In genomic region chr5:141180313-141180712, GRCh38 we compare ENCODE assay signal across 25 cellular contexts. TPM values are rescaled to one million over a fixed set of nuclear protein-coding genes. Genes with fewer than 3 reads are reported as not detected.
DNase-seq lines count a peak whose midpoint lies in the region; ATAC-seq, FAIRE-seq and TF ChIP-seq lines count a peak whose summit lies in the region.
"Had no signal": no experiment of that assay in that cellular context is flagged by ENCODE, and none has a peak within 500 bp of the region (broad histone marks: within the 10 kb centered on the region; RNA-seq: fewer than 3 reads in every experiment).

No MANE protein-coding gene starts in this region.

- H3K27ac ChIP-seq in HepG2 (ENCODE audit: extremely low read length, insufficient read depth, low read length): no peak overlapping the region
- no peak overlapping the region for H3K27ac ChIP-seq in right lobe of liver
- H3K27ac ChIP-seq in kidney (ENCODE audit: low read depth in 2 of 2, low read length in 2 of 2): no peak overlapping the region
- H3K27ac ChIP-seq: 22Rv1; BLaER1 treated with 17β-estradiol and CSF1 and Interleukin-3, amounts not matched to agents 10 nM and 100 nM; GM23248 had no signal

- POLR2A ChIA-PET in HepG2 (lab: Yijun Ruan, JAX): no interaction called here

- in situ Hi-C loops in HepG2 (cut with HindIII; ENCODE audit: extremely low pct_ligation_motif_present, low pct_unique_long_range_greater_than_20kb): no loop called here

- FAIRE-seq in HepG2 (lab: Jason Lieb, UNC) (no peak), kidney (lab: Jason Lieb, UNC) (peak; percentile 3)
- FAIRE-seq: A204.1, D721Med, GM12878, GM19239, H1 had no signal

- H2AFZ ChIP-seq in HepG2 (ENCODE audit: low read length): no peak overlapping the region
- H2AFZ ChIP-seq: GM23248 had no signal

- H3K4me3 ChIP-seq in HepG2 (replicated peaks in 1 of 3; ENCODE audit: insufficient read depth in 1 of 3, low read depth in 2 of 3, low read length in 3 of 3) (no peak overlapping the region), right lobe of liver (no peak overlapping the region), kidney (ENCODE audit: low read length in 2 of 2) (no peak overlapping the region)
- H3K4me3 ChIP-seq: BLaER1 treated with 17β-estradiol and CSF1 and Interleukin-3, amounts not matched to agents 10 nM and 100 nM; GM12878; GM23248 had no signal

- H3K4me1 ChIP-seq in HepG2 (ENCODE audit: insufficient read depth, low read length): no peaks in the 10 kb centered on the region; the same call in 1 of the 2 replicates
- H3K4me1 ChIP-seq in right lobe of liver: no peaks in the 10 kb centered on the region
- no peaks in the 10 kb centered on the region for H3K4me1 ChIP-seq in kidney (ENCODE audit: control insufficient read depth in 1 of 2, insufficient read depth in 1 of 2, low read depth in 1 of 2, low read length in 2 of 2)
- H3K4me1 ChIP-seq: BE2C; BLaER1 treated with 17β-estradiol and CSF1 and Interleukin-3, amounts not matched to agents 10 nM and 100 nM had no signal

- no peaks in the 10 kb centered on the region for H4K20me1 ChIP-seq in HepG2 (ENCODE audit: insufficient read depth, low read length)
- H4K20me1 ChIP-seq: BLaER1 treated with 17β-estradiol and CSF1 and Interleukin-3, amounts not matched to agents 10 nM and 100 nM had no signal

- WGBS in HepG2 (ENCODE audit: low lambda C conversion rate): 17% methylated on average over 1 of the region's 1 CpG
- no CpG with 5 or more reads among the region's 1 CpG for WGBS in right lobe of liver (ENCODE audit: insufficient coverage, low coverage, low lambda C conversion rate, missing lambda C conversion rate)

- intact Hi-C loops in HepG2 (cut with micrococcal nuclease; ENCODE audit: unreplicated experiment): no loop called here
- intact Hi-C loops in right lobe of liver (cut with DNase I): no loop called here
- intact Hi-C loops in kidney (cut with DNase I): no loop called here

- no TSS peak for BruUV-seq in HepG2 (replicated peaks; lab: Mats Ljungman, UMichigan)

- no peaks in the 10 kb centered on the region for H3K79me2 ChIP-seq in HepG2 (ENCODE audit: insufficient read depth, low read length)

- TF ChIP-seq POLR2A in HepG2 (IDR thresholded peaks at IDR 0.05; ENCODE audit: insufficient read depth in 1 of 2, low read depth in 2 of 2, low read length in 2 of 2): no peak
- no peak for TF ChIP-seq POLR2A in right lobe of liver (IDR thresholded peaks at IDR 0.05)

- no peak for TF ChIP-seq EP300 in HepG2 (IDR thresholded peaks at IDR 0.05; ENCODE audit: low read depth in 2 of 2, low read length in 2 of 2)
- TF ChIP-seq EP300 in HepG2 (CRISPR knock-in tag; IDR thresholded peaks at IDR 0.05; ENCODE audit: borderline replicate concordance): no peak

- no peaks in the 10 kb centered on the region; a peak in 1 of 5 replicates for H3K27me3 ChIP-seq in HepG2 (ENCODE audit: control insufficient read depth in 1 of 2, insufficient read depth in 2 of 2, low read length in 2 of 2)
- H3K27me3 ChIP-seq in right lobe of liver: peaks cover 0 to 6% of the 10 kb centered on the region in 2 donors
- H3K27me3 ChIP-seq: BE2C; BLaER1 treated with 17β-estradiol and CSF1 and Interleukin-3, amounts not matched to agents 10 nM and 100 nM had no signal

- CTCF ChIA-PET in HepG2 (lab: Yijun Ruan, JAX; ENCODE audit: low intra/inter-chr PET ratio, low total read pairs): no interaction called here

- no peak overlapping the region for H3K4me2 ChIP-seq in HepG2 (ENCODE audit: low read depth, low read length)
- H3K4me2 ChIP-seq: BLaER1 treated with 17β-estradiol and CSF1 and Interleukin-3, amounts not matched to agents 10 nM and 100 nM had no signal

- TF ChIP-seq CTCF in HepG2 (CRISPR knock-in tag; IDR thresholded peaks at IDR 0.05): no peak
- TF ChIP-seq CTCF in right lobe of liver (IDR thresholded peaks at IDR 0.05): no peak
- no peak for TF ChIP-seq CTCF in kidney (IDR thresholded peaks at IDR 0.05; ENCODE audit: borderline replicate concordance, extremely low read depth, insufficient read depth)

- no peak for DNase-seq in HepG2 (ENCODE audit: low spot score)
- DNase-seq in right lobe of liver: no peak
- no peak for DNase-seq in kidney
- DNase-seq in NCI-H2029 treated with DMSO at 0.1 percent for 48 hours (lab: John Stamatoyannopoulos, UW): no peak
- DNase-seq in middle frontal gyrus (ENCODE audit: extremely low spot score, low spot score): no peak
- DNase-seq: ACHN; AML-193; BE2C; CD4-positive, alpha-beta T cell; CD8-positive, alpha-beta memory T cell; DMS 273 treated with DMSO at 0.1 percent for 48 hours; DMS79; EL; GDM1; GM23248; H7; HCEC 1CT had no signal

- no peak for ATAC-seq in HepG2
- ATAC-seq in right lobe of liver: no peak
- ATAC-seq: GM12878 had no signal

- no peak for TF ChIP-seq RAD21 in HepG2 (CRISPR knock-in tag; IDR thresholded peaks at IDR 0.05)

- H3K36me3 ChIP-seq in HepG2 (replicated peaks in 1 of 2; ENCODE audit: control insufficient read depth in 1 of 2, insufficient read depth in 2 of 2, low read length in 2 of 2) (no peaks in the 10 kb centered on the region), right lobe of liver (no peaks in the 10 kb centered on the region), kidney (ENCODE audit: control insufficient read depth in 1 of 2, insufficient read depth in 2 of 2, low read length in 2 of 2) (no peaks in the 10 kb centered on the region)
- H3K36me3 ChIP-seq: BLaER1 treated with 17β-estradiol and CSF1 and Interleukin-3, amounts not matched to agents 10 nM and 100 nM had no signal

- H3K9me3 ChIP-seq in HepG2 (ENCODE audit: low read length) (no peaks in the 10 kb centered on the region), right lobe of liver (no peaks in the 10 kb centered on the region), kidney (ENCODE audit: control insufficient read depth in 1 of 2, low read length in 2 of 2) (peaks cover 25% of the 10 kb centered on the region in 2 donors)
- H3K9me3 ChIP-seq: BE2C had no signal

- no peak overlapping the region for H3K9ac ChIP-seq in HepG2 (ENCODE audit: insufficient read depth, low read depth, low read length)
- no peak overlapping the region for H3K9ac ChIP-seq in kidney (ENCODE audit: low read length in 2 of 2)
- H3K9ac ChIP-seq: BLaER1 treated with 17β-estradiol and CSF1 and Interleukin-3, amounts not matched to agents 10 nM and 100 nM; GM23248 had no signal

RNA-seq across cellular contexts. Expression of gene PCDHB16, which starts 1.9 kb away (rescaled TPM):
- total RNA-seq in HepG2 (2016; rRNA removed; fragmentation: Illumina TruSeq; extraction: Trizol) (0.41 and 0.60 TPM in 2 replicates), right lobe of liver (under 1 TPM; 0.17 to 0.51 (median 0.34) TPM), kidney (5.1 TPM)
- 0.09 and 0.10 TPM in 2 replicates for total RNA-seq in HepG2 (2016; cell fraction: cytosol; rRNA removed; fragmentation: Illumina TruSeq; extraction: Trizol; ENCODE audit: low read depth)
- total RNA-seq in HepG2 (2016; cell fraction: insoluble cytoplasmic fraction; rRNA removed; fragmentation: Illumina TruSeq; extraction: Trizol): 0.19 and 0.76 TPM in 2 replicates
- total RNA-seq in HepG2 (2016; cell fraction: membrane; rRNA removed; fragmentation: Illumina TruSeq; extraction: Trizol): 0.10 and 0.15 TPM in 2 replicates
- total RNA-seq in HepG2 (2016; cell fraction: nucleus; rRNA removed; fragmentation: Illumina TruSeq; extraction: Trizol): 0.78 and 1.6 TPM in 2 replicates
- polyA plus RNA-seq in HepG2 (2011; rRNA removed) (0.66 and 0.89 TPM in 2 replicates), kidney (ENCODE audit: insufficient read depth, low read depth, low replicate concordance) (0.67 TPM)
- polyA plus RNA-seq in HepG2 (2011; cell fraction: cytosol; rRNA removed): 0.38 and 0.86 TPM in 2 replicates
- 0.82 and 0.92 TPM in 2 replicates for polyA plus RNA-seq in HepG2 (2011; cell fraction: nucleus; rRNA removed)
- 0.76 and 1.1 TPM in 2 replicates for polyA plus RNA-seq in HepG2 (2012)
- 0.02 TPM in 2 replicates for polyA plus RNA-seq in HepG2 (2016; cell fraction: cytosol; fragmentation: Illumina TruSeq; extraction: Trizol; ENCODE audit: low read depth)
- polyA plus RNA-seq in HepG2 (2016; cell fraction: insoluble cytoplasmic fraction; fragmentation: Illumina TruSeq; extraction: Trizol; ENCODE audit: low read depth): 0.25 and 0.43 TPM in 2 replicates
- polyA plus RNA-seq in HepG2 (2016; cell fraction: membrane; fragmentation: Illumina TruSeq; extraction: Trizol; ENCODE audit: low read depth): 0.06 and 0.07 TPM in 2 replicates
- polyA plus RNA-seq in HepG2 (2016; cell fraction: nucleus; fragmentation: Illumina TruSeq; extraction: Trizol; ENCODE audit: insufficient read depth, low read depth): 1.2 and 1.4 TPM in 2 replicates
- polyA minus RNA-seq in HepG2 (2011; rRNA and poly(A)+ RNA removed; ENCODE audit: low replicate concordance): 1.1 TPM in 1 of 2 replicates, not detected in the other
- polyA minus RNA-seq in HepG2 (2011; cell fraction: cytosol; rRNA and poly(A)+ RNA removed): 1.6 and 1.7 TPM in 2 replicates
- 1.3 and 1.4 TPM in 2 replicates for polyA minus RNA-seq in HepG2 (2011; cell fraction: nucleus; rRNA and poly(A)+ RNA removed)
- total RNA-seq: CD4-positive, alpha-beta T cell; CD8-positive, alpha-beta memory T cell; GM12878 had no signal
- polyA plus RNA-seq: CD14-positive monocyte; CD8-positive, alpha-beta memory T cell had no signal

RNA-seq across cellular contexts. Expression of gene PCDHB8, which starts 2.7 kb away (rescaled TPM):
- total RNA-seq in HepG2 (2016; rRNA removed; fragmentation: Illumina TruSeq; extraction: Trizol) (0.34 and 0.82 TPM in 2 replicates), right lobe of liver (under 1 TPM in 4 of 6 experiments, not detected in 2; 0.12 to 0.49 (median 0.19) TPM), kidney (3.7 TPM)
- total RNA-seq in HepG2 (2016; cell fraction: cytosol; rRNA removed; fragmentation: Illumina TruSeq; extraction: Trizol; ENCODE audit: low read depth): not detected in 2 replicates
- total RNA-seq in HepG2 (2016; cell fraction: insoluble cytoplasmic fraction; rRNA removed; fragmentation: Illumina TruSeq; extraction: Trizol): 0.37 and 1.1 TPM in 2 replicates
- total RNA-seq in HepG2 (2016; cell fraction: membrane; rRNA removed; fragmentation: Illumina TruSeq; extraction: Trizol): 0.07 and 0.12 TPM in 2 replicates
- 0.68 and 0.88 TPM in 2 replicates for total RNA-seq in HepG2 (2016; cell fraction: nucleus; rRNA removed; fragmentation: Illumina TruSeq; extraction: Trizol)
- polyA plus RNA-seq in HepG2 (2011; rRNA removed) (0.26 and 0.33 TPM in 2 replicates), kidney (ENCODE audit: insufficient read depth, low read depth, low replicate concordance) (0.56 TPM)
- 0.29 and 0.31 TPM in 2 replicates for polyA plus RNA-seq in HepG2 (2011; cell fraction: cytosol; rRNA removed)
- 0.26 and 0.36 TPM in 2 replicates for polyA plus RNA-seq in HepG2 (2011; cell fraction: nucleus; rRNA removed)
- 0.48 and 1.2 TPM in 2 replicates for polyA plus RNA-seq in HepG2 (2012)
- polyA plus RNA-seq in HepG2 (2016; cell fraction: cytosol; fragmentation: Illumina TruSeq; extraction: Trizol; ENCODE audit: low read depth): 0.05 TPM in 1 of 2 replicates, not detected in the other
- polyA plus RNA-seq in HepG2 (2016; cell fraction: insoluble cytoplasmic fraction; fragmentation: Illumina TruSeq; extraction: Trizol; ENCODE audit: low read depth): 0.30 and 0.32 TPM in 2 replicates
- 0.07 TPM in 1 of 2 replicates, not detected in the other for polyA plus RNA-seq in HepG2 (2016; cell fraction: membrane; fragmentation: Illumina TruSeq; extraction: Trizol; ENCODE audit: low read depth)
- polyA plus RNA-seq in HepG2 (2016; cell fraction: nucleus; fragmentation: Illumina TruSeq; extraction: Trizol; ENCODE audit: insufficient read depth, low read depth): 0.63 and 0.66 TPM in 2 replicates
- polyA minus RNA-seq in HepG2 (2011; rRNA and poly(A)+ RNA removed; ENCODE audit: low replicate concordance): 0.50 TPM in 1 of 2 replicates, not detected in the other
- polyA minus RNA-seq in HepG2 (2011; cell fraction: cytosol; rRNA and poly(A)+ RNA removed): 0.70 and 0.79 TPM in 2 replicates
- 0.26 and 0.62 TPM in 2 replicates for polyA minus RNA-seq in HepG2 (2011; cell fraction: nucleus; rRNA and poly(A)+ RNA removed)
- total RNA-seq: CD4-positive, alpha-beta T cell; CD8-positive, alpha-beta memory T cell; GM12878; H7 had no signal
- polyA plus RNA-seq: CD14-positive monocyte; CD8-positive, alpha-beta memory T cell; GM12878 had no signal

RNA-seq across cellular contexts. Expression of gene PCDHB9, which starts 6.6 kb away (rescaled TPM):
- total RNA-seq in HepG2 (2016; rRNA removed; fragmentation: Illumina TruSeq; extraction: Trizol) (0.18 TPM in 1 of 2 replicates, not detected in the other), right lobe of liver (under 1 TPM in 5 of 6 experiments, not detected in 1; 0.07 to 0.51 (median 0.21) TPM), kidney (2.4 TPM)
- total RNA-seq in HepG2 (2016; cell fraction: cytosol; rRNA removed; fragmentation: Illumina TruSeq; extraction: Trizol; ENCODE audit: low read depth): not detected in 2 replicates
- total RNA-seq in HepG2 (2016; cell fraction: insoluble cytoplasmic fraction; rRNA removed; fragmentation: Illumina TruSeq; extraction: Trizol): 0.04 and 0.35 TPM in 2 replicates
- 0.28 TPM in 1 of 2 replicates, not detected in the other for total RNA-seq in HepG2 (2016; cell fraction: membrane; rRNA removed; fragmentation: Illumina TruSeq; extraction: Trizol)
- 0.71 and 1.2 TPM in 2 replicates for total RNA-seq in HepG2 (2016; cell fraction: nucleus; rRNA removed; fragmentation: Illumina TruSeq; extraction: Trizol)
- polyA plus RNA-seq in HepG2 (2011; rRNA removed) (0.17 and 0.33 TPM in 2 replicates), kidney (ENCODE audit: insufficient read depth, low read depth, low replicate concordance) (0.47 TPM)
- 0.12 and 0.20 TPM in 2 replicates for polyA plus RNA-seq in HepG2 (2011; cell fraction: cytosol; rRNA removed)
- polyA plus RNA-seq in HepG2 (2011; cell fraction: nucleus; rRNA removed): 0.32 and 0.64 TPM in 2 replicates
- 0.24 and 0.58 TPM in 2 replicates for polyA plus RNA-seq in HepG2 (2012)
- polyA plus RNA-seq in HepG2 (2016; cell fraction: cytosol; fragmentation: Illumina TruSeq; extraction: Trizol; ENCODE audit: low read depth): not detected in 2 replicates
- 0.20 TPM in 1 of 2 replicates, not detected in the other for polyA plus RNA-seq in HepG2 (2016; cell fraction: insoluble cytoplasmic fraction; fragmentation: Illumina TruSeq; extraction: Trizol; ENCODE audit: low read depth)
- polyA plus RNA-seq in HepG2 (2016; cell fraction: membrane; fragmentation: Illumina TruSeq; extraction: Trizol; ENCODE audit: low read depth): not detected in 2 replicates
- 0.30 and 0.95 TPM in 2 replicates for polyA plus RNA-seq in HepG2 (2016; cell fraction: nucleus; fragmentation: Illumina TruSeq; extraction: Trizol; ENCODE audit: insufficient read depth, low read depth)
- 0.42 TPM in 1 of 2 replicates, not detected in the other for polyA minus RNA-seq in HepG2 (2011; rRNA and poly(A)+ RNA removed; ENCODE audit: low replicate concordance)
- polyA minus RNA-seq in HepG2 (2011; cell fraction: cytosol; rRNA and poly(A)+ RNA removed): 0.53 TPM in 1 of 2 replicates, not detected in the other
- 0.13 and 0.37 TPM in 2 replicates for polyA minus RNA-seq in HepG2 (2011; cell fraction: nucleus; rRNA and poly(A)+ RNA removed)
- total RNA-seq: CD4-positive, alpha-beta T cell; CD8-positive, alpha-beta memory T cell; H7 had no signal
- polyA plus RNA-seq: CD14-positive monocyte; CD8-positive, alpha-beta memory T cell had no signal

RNA-seq across cellular contexts. Expression of gene PCDHB7, which starts 7.9 kb away (rescaled TPM):
- 0.02 TPM in 1 of 2 replicates, not detected in the other for total RNA-seq in HepG2 (2016; rRNA removed; fragmentation: Illumina TruSeq; extraction: Trizol)
- not detected in 2 replicates for total RNA-seq in HepG2 (2016; cell fraction: cytosol; rRNA removed; fragmentation: Illumina TruSeq; extraction: Trizol; ENCODE audit: low read depth)
- total RNA-seq in HepG2 (2016; cell fraction: insoluble cytoplasmic fraction; rRNA removed; fragmentation: Illumina TruSeq; extraction: Trizol): 0.09 TPM in 1 of 2 replicates, not detected in the other
- total RNA-seq in HepG2 (2016; cell fraction: membrane; rRNA removed; fragmentation: Illumina TruSeq; extraction: Trizol): not detected in 2 replicates
- total RNA-seq in HepG2 (2016; cell fraction: nucleus; rRNA removed; fragmentation: Illumina TruSeq; extraction: Trizol): 0.09 and 0.12 TPM in 2 replicates
- 0.03 TPM in 1 of 2 replicates, not detected in the other for polyA plus RNA-seq in HepG2 (2011; rRNA removed)
- polyA plus RNA-seq in HepG2 (2011; cell fraction: cytosol; rRNA removed): 0.01 and 0.03 TPM in 2 replicates
- polyA plus RNA-seq in HepG2 (2011; cell fraction: nucleus; rRNA removed): 0.05 TPM in 2 replicates
- 0.03 and 0.16 TPM in 2 replicates for polyA plus RNA-seq in HepG2 (2012)
- polyA plus RNA-seq in HepG2 (2016; cell fraction: cytosol; fragmentation: Illumina TruSeq; extraction: Trizol; ENCODE audit: low read depth): not detected in 2 replicates
- polyA plus RNA-seq in HepG2 (2016; cell fraction: insoluble cytoplasmic fraction; fragmentation: Illumina TruSeq; extraction: Trizol; ENCODE audit: low read depth): not detected in 2 replicates
- polyA plus RNA-seq in HepG2 (2016; cell fraction: membrane; fragmentation: Illumina TruSeq; extraction: Trizol; ENCODE audit: low read depth): not detected in 2 replicates
- polyA plus RNA-seq in HepG2 (2016; cell fraction: nucleus; fragmentation: Illumina TruSeq; extraction: Trizol; ENCODE audit: insufficient read depth, low read depth): 0.17 TPM in 1 of 2 replicates, not detected in the other
- polyA minus RNA-seq in HepG2 (2011; rRNA and poly(A)+ RNA removed; ENCODE audit: low replicate concordance): 0.06 TPM in 1 of 2 replicates, not detected in the other
- not detected in 2 replicates for polyA minus RNA-seq in HepG2 (2011; cell fraction: cytosol; rRNA and poly(A)+ RNA removed)
- polyA minus RNA-seq in HepG2 (2011; cell fraction: nucleus; rRNA and poly(A)+ RNA removed): 0.12 TPM in 1 of 2 replicates, not detected in the other
- under 1 TPM; 0.07 to 0.31 (median 0.13) TPM for total RNA-seq in right lobe of liver
- 2.3 TPM for total RNA-seq in kidney
- 0.97 TPM for polyA plus RNA-seq in kidney (ENCODE audit: insufficient read depth, low read depth, low replicate concordance)
- total RNA-seq: CD4-positive, alpha-beta T cell; CD8-positive, alpha-beta memory T cell; GM12878 had no signal
- polyA plus RNA-seq: CD14-positive monocyte; CD8-positive, alpha-beta memory T cell; GM12878 had no signal

RNA-seq across cellular contexts. Expression of gene PCDHB10, which starts 11.8 kb away (rescaled TPM):
- total RNA-seq in HepG2 (2016; rRNA removed; fragmentation: Illumina TruSeq; extraction: Trizol) (not detected in 2 replicates), right lobe of liver (under 1 TPM in 5 of 6 experiments, not detected in 1; 0.09 to 0.23 (median 0.12) TPM), kidney (2.3 TPM)
- not detected in 2 replicates for total RNA-seq in HepG2 (2016; cell fraction: cytosol; rRNA removed; fragmentation: Illumina TruSeq; extraction: Trizol; ENCODE audit: low read depth)
- 0.07 and 0.09 TPM in 2 replicates for total RNA-seq in HepG2 (2016; cell fraction: insoluble cytoplasmic fraction; rRNA removed; fragmentation: Illumina TruSeq; extraction: Trizol)
- not detected in 2 replicates for total RNA-seq in HepG2 (2016; cell fraction: membrane; rRNA removed; fragmentation: Illumina TruSeq; extraction: Trizol)
- 0.31 TPM in 1 of 2 replicates, not detected in the other for total RNA-seq in HepG2 (2016; cell fraction: nucleus; rRNA removed; fragmentation: Illumina TruSeq; extraction: Trizol)
- polyA plus RNA-seq in HepG2 (2011; rRNA removed) (0.05 and 0.09 TPM in 2 replicates), kidney (ENCODE audit: insufficient read depth, low read depth, low replicate concordance) (0.73 TPM)
- polyA plus RNA-seq in HepG2 (2011; cell fraction: cytosol; rRNA removed): 0.04 and 0.08 TPM in 2 replicates
- polyA plus RNA-seq in HepG2 (2011; cell fraction: nucleus; rRNA removed): 0.08 and 0.16 TPM in 2 replicates
- 0.09 and 0.11 TPM in 2 replicates for polyA plus RNA-seq in HepG2 (2012)
- polyA plus RNA-seq in HepG2 (2016; cell fraction: cytosol; fragmentation: Illumina TruSeq; extraction: Trizol; ENCODE audit: low read depth): not detected in 2 replicates
- polyA plus RNA-seq in HepG2 (2016; cell fraction: insoluble cytoplasmic fraction; fragmentation: Illumina TruSeq; extraction: Trizol; ENCODE audit: low read depth): not detected in 2 replicates
- polyA plus RNA-seq in HepG2 (2016; cell fraction: membrane; fragmentation: Illumina TruSeq; extraction: Trizol; ENCODE audit: low read depth): not detected in 2 replicates
- polyA plus RNA-seq in HepG2 (2016; cell fraction: nucleus; fragmentation: Illumina TruSeq; extraction: Trizol; ENCODE audit: insufficient read depth, low read depth): 0.17 and 0.36 TPM in 2 replicates
- polyA minus RNA-seq in HepG2 (2011; rRNA and poly(A)+ RNA removed; ENCODE audit: low replicate concordance): not detected in 2 replicates
- not detected in 2 replicates for polyA minus RNA-seq in HepG2 (2011; cell fraction: cytosol; rRNA and poly(A)+ RNA removed)
- polyA minus RNA-seq in HepG2 (2011; cell fraction: nucleus; rRNA and poly(A)+ RNA removed): 0.26 TPM in 1 of 2 replicates, not detected in the other
- total RNA-seq: CD4-positive, alpha-beta T cell; CD8-positive, alpha-beta memory T cell; GM12878 had no signal
- polyA plus RNA-seq: CD14-positive monocyte; CD8-positive, alpha-beta memory T cell had no signal
